In genomic region chr5:111772456-111772855, GRCh38 we compare ENCODE assay signal across 18 cellular contexts. TPM values are rescaled to one million over a fixed set of nuclear protein-coding genes. Genes with fewer than 3 reads are reported as not detected.
DNase-seq lines count a peak whose midpoint lies in the region; ATAC-seq and TF ChIP-seq lines count a peak whose summit lies in the region.
"Had no signal": no experiment of that assay in that cellular context is flagged by ENCODE, and none has a peak within 500 bp of the region (broad histone marks: within the 10 kb centered on the region; RNA-seq: fewer than 3 reads in every experiment).

No MANE protein-coding gene starts in this region.

- intact Hi-C loops in left cardiac atrium (cut with DNase I): no loop called here

- peaks cover 2% of the 10 kb centered on the region for H3K36me3 Mint-ChIP-seq in T-helper 17 cell (ENCODE audit: low read depth)
- H3K36me3 Mint-ChIP-seq: CD14-positive monocyte; stimulated activated naive B cell treated with anti-CD40 and anti-IgM and Interleukin-4, amounts not matched to agents 10 μg/mL and 1 μg/mL and 100 μg/mL, for 72 hours; T-cell had no signal

- TF ChIP-seq CTCF in omental fat pad (IDR thresholded peaks at IDR 0.05): no peak

- H3K4me3 Mint-ChIP-seq in T-helper 17 cell: no peak overlapping the region
- H3K4me3 Mint-ChIP-seq: activated CD4-positive, alpha-beta T cell treated with anti-CD3 and anti-CD28 coated beads, Interleukin-2, amount 10 ng/mL, durations not matched to agents 7 days and 5 days; activated T-cell treated with anti-CD3 and anti-CD28 coated beads, Interleukin-2, amount 50 U/mL, for 24 hours; CD14-positive monocyte; nephron; stimulated activated naive B cell treated with anti-CD40 and anti-IgM and Interleukin-4, amounts not matched to agents 10 μg/mL and 1 μg/mL and 100 μg/mL, for 72 hours; T-cell had no signal

- peaks cover 34% of the 10 kb centered on the region for H3K27me3 Mint-ChIP-seq in T-helper 17 cell

- H3K36me3 ChIP-seq in NT2/D1 (ENCODE audit: insufficient read depth, insufficient read length, low read length): no peaks in the 10 kb centered on the region
- H3K36me3 ChIP-seq: right lobe of liver had no signal

- ATAC-seq in omental fat pad (ENCODE audit: low FRiP score): no peak
- no peak for ATAC-seq in T-helper 17 cell
- no peak for ATAC-seq in left cardiac atrium
- ATAC-seq: stimulated activated naive B cell treated with anti-CD40 and anti-IgM and Interleukin-4, amounts not matched to agents 10 μg/mL and 1 μg/mL and 100 μg/mL, for 72 hours; T-cell had no signal

- H3K27me3 ChIP-seq in NT2/D1 (ENCODE audit: insufficient read depth, insufficient read length): no peaks in the 10 kb centered on the region
- H3K27me3 ChIP-seq: right lobe of liver had no signal

- H3K4me3 ChIP-seq in NT2/D1 (ENCODE audit: insufficient read length, low read depth): no peak overlapping the region
- H3K4me3 ChIP-seq: lung, right lobe of liver had no signal

- no peak overlapping the region for H3K27ac Mint-ChIP-seq in T-helper 17 cell
- H3K27ac Mint-ChIP-seq: activated CD4-positive, alpha-beta T cell treated with anti-CD3 and anti-CD28 coated beads, Interleukin-2, amount 10 ng/mL, durations not matched to agents 7 days and 5 days; activated T-cell treated with anti-CD3 and anti-CD28 coated beads, Interleukin-2, amount 50 U/mL, for 24 hours; CD14-positive monocyte; stimulated activated naive B cell treated with anti-CD40 and anti-IgM and Interleukin-4, amounts not matched to agents 10 μg/mL and 1 μg/mL and 100 μg/mL, for 72 hours; T-cell had no signal

- no peaks in the 10 kb centered on the region for H3K9me3 ChIP-seq in NT2/D1 (ENCODE audit: insufficient read depth, low read length)
- no peaks in the 10 kb centered on the region for H3K9me3 ChIP-seq in T-helper 17 cell (ENCODE audit: control insufficient read depth, low read length, poor library complexity, severe bottlenecking)
- H3K9me3 ChIP-seq: right lobe of liver had no signal

- H3K4me1 ChIP-seq in NT2/D1 (ENCODE audit: insufficient read depth, insufficient read length): no peaks in the 10 kb centered on the region

- no peak overlapping the region for H3K9ac ChIP-seq in NT2/D1 (ENCODE audit: insufficient read length, low read depth)

- H3K4me1 Mint-ChIP-seq in T-helper 17 cell: peaks cover 2% of the 10 kb centered on the region
- H3K4me1 Mint-ChIP-seq: T-cell had no signal

- DNase-seq in COLO668 (lab: John Stamatoyannopoulos, UW; ENCODE audit: unreplicated experiment) (peak; percentile 4), ELR (ENCODE audit: low read depth) (peak; percentile 11), NT2/D1 (ENCODE audit: low read depth, low spot score) (peak; percentile 22), iPS-NIHi11 (ENCODE audit: low spot score) (peak; percentile 36), omental fat pad (ENCODE audit: low spot score) (no peak), T-helper 17 cell (no peak), left cardiac atrium (no peak)
- DNase-seq: activated CD4-positive, alpha-beta T cell treated with anti-CD3 and anti-CD28 coated beads, Interleukin-2, amount 10 ng/mL, durations not matched to agents 7 days and 5 days; activated T-cell treated with anti-CD3 and anti-CD28 coated beads, Interleukin-2, amount 50 U/mL, for 24 hours; Kasumi-1; NCI-H2029 treated with DMSO at 0.1 percent for 48 hours; right lobe of liver; stimulated activated CD4-positive, alpha-beta T cell treated with anti-CD3 and anti-CD28 coated beads, Interleukin-4, amount 100 ng/mL, for 24 hours; stimulated activated naive B cell treated with anti-CD40 and anti-IgM and Interleukin-4, amounts not matched to agents 10 μg/mL and 1 μg/mL and 100 μg/mL, for 72 hours; T-cell had no signal

RNA-seq across cellular contexts. Expression of gene NREP, which starts 15.5 kb away (rescaled TPM):
- total RNA-seq in omental fat pad: 10 to 100 TPM in 1 of 4 donors, 1 to 10 TPM in 3; 4.4 to 17.2 (median 6.8) TPM
- 1 to 10 TPM; 1.3 to 6.5 TPM for total RNA-seq in T-helper 17 cell
- total RNA-seq in left cardiac atrium: 10 to 100 TPM; 12.8 to 22.5 TPM

Comparison
In these comparisons a context has a peak if more than half of its experiments do, and no peak if none do; other contexts are left out.
1. DNase-seq: peak in COLO668 (single experiment), ELR (single experiment), NT2/D1 (single experiment) and iPS-NIHi11 (single experiment); none in omental fat pad (single experiment), T-helper 17 cell (0 of 3) and left cardiac atrium (single experiment).